Comparison of ENCODE assay signal across 21 cellular contexts in the genomic region with DNA sequence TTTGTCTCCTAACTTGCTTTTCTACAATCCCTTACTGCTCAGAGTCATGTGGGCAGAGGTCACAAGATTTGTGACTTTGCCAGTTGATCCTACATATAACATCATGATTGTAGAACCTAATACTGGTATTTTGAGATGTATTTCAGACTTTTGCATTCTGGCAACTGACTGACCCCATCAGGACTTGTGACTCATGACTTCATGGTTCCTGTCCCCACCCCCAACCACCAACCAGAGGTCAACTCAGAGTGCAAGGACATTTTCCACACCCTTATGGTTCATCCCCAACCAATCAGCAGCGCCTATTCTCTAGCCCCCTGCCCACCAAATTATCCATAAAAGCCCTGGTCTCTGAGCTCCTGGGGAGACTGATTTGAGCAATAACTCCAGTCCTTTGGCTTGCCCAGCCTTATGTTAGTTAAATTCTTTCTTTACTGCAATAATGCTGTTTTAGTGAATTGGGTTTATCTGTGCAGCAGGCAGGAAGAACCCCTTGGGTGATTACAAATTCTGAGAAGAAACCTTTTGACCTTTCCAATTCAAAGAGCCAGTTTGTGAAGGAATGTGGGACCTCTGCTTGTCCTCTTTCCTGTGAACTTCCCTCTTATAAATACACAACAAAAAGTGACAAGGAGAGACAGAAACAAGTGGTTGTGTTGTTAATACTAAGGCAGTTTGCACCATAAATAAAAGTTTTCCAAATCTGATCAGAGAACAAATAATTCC.
DNase-seq lines count a peak whose midpoint lies in the region; ATAC-seq, FAIRE-seq and TF ChIP-seq lines count a peak whose summit lies in the region.
"Had no signal": no experiment of that assay in that cellular context is flagged by ENCODE, and none has a peak within 500 bp of the region (broad histone marks: within the 10 kb centered on the region; RNA-seq: fewer than 3 reads in every experiment).

No MANE protein-coding gene starts in this region.

- TF ChIP-seq CTCF in A673 (conservative IDR thresholded peaks at IDR 0.05; ENCODE audit: low read depth, low read length) (no peak), K562 (IDR thresholded peaks at IDR 0.05 in 2 of 3, conservative IDR thresholded peaks at IDR 0.05 in 1 of 3; ENCODE audit: insufficient read depth in 2 of 3, low read depth in 1 of 3, low read length in 3 of 3) (no peak)

- BruUV-seq in A673 (replicated peaks; lab: Mats Ljungman, UMichigan) (no TSS peak), K562 (replicated peaks; lab: Mats Ljungman, UMichigan) (no TSS peak)

- POLR2A ChIA-PET in A673 (lab: Charles Lee; ENCODE audit: low non-redundant PET): no interaction called here
- POLR2A ChIA-PET in K562 (lab: Yijun Ruan, JAX): no interaction called here

- H3K9ac ChIP-seq in K562 (ENCODE audit: insufficient read depth in 1 of 2, low read depth in 2 of 2, low read length in 2 of 2): no peak overlapping the region

- peak overlapping the region; percentile 10; the same call in 1 of the 2 replicates for H2AFZ ChIP-seq in K562 (ENCODE audit: low read depth, low read length)
- H2AFZ ChIP-seq: PC-9 had no signal

- no peak for FAIRE-seq in K562 (lab: Jason Lieb, UNC)
- FAIRE-seq: GM12892, GM18507 had no signal

- H3K27me3 ChIP-seq in A673 (replicated peaks; ENCODE audit: insufficient read depth, low read depth, low read length, poor library complexity) (no peaks in the 10 kb centered on the region), K562 (ENCODE audit: control insufficient read depth in 2 of 2, insufficient read depth in 2 of 2, low read length in 2 of 2) (no peaks in the 10 kb centered on the region)
- H3K27me3 ChIP-seq: SJCRH30 had no signal

- in situ Hi-C loops in K562 (cut with MboI): no loop called here

- CTCF ChIA-PET in A673 (lab: Charles Lee): no interaction called here
- CTCF ChIA-PET in K562 (lab: Yijun Ruan, JAX; ENCODE audit: low intra/inter-chr PET ratio): no interaction called here

- ATAC-seq in K562: no peak
- ATAC-seq in GM21528 (IDR thresholded peaks at IDR 0.05; ENCODE audit: low FRiP score, unreplicated experiment): no peak

- no peaks in the 10 kb centered on the region for H3K4me1 ChIP-seq in A673 (ENCODE audit: insufficient read depth, low read length, poor library complexity, severe bottlenecking)
- peaks cover 0 to 4% of the 10 kb centered on the region in 2 experiments; a peak in 1 of 5 replicates for H3K4me1 ChIP-seq in K562 (replicated peaks in 1 of 2; ENCODE audit: control insufficient read depth in 2 of 2, insufficient read depth in 2 of 2, low read length in 2 of 2)
- H3K4me1 ChIP-seq: SJCRH30 had no signal

- TF ChIP-seq EP300 in K562 (IDR thresholded peaks at IDR 0.05; ENCODE audit: low read length): no peak

- no peaks in the 10 kb centered on the region for H4K20me1 ChIP-seq in K562 (replicated peaks; ENCODE audit: control insufficient read depth, insufficient read depth, low read length)

- DNase-seq in A673 (ENCODE audit: low spot score) (peak; percentile 23), HT1080 (ENCODE audit: low read depth) (peak; percentile 10), K562 (ENCODE audit: extremely low read depth in 1 of 4, low spot score in 3 of 4) (peak in 1 of 4 experiments; percentile 24), foreskin melanocyte (peak; percentile 11), NCI-H2171 treated with DMSO at 0.1 percent for 48 hours (lab: John Stamatoyannopoulos, UW) (no peak), glomerular visceral epithelial cell (ENCODE audit: extremely low spot score) (no peak), ureter (ENCODE audit: low spot score) (no peak)
- DNase-seq: Calu3; CD4-positive, alpha-beta T cell; HFFc6; NCI-H1105 treated with DMSO at 0.1 percent for 48 hours; NCI-H1694; NCI-H2107; NCI-H226; NCI-H524; PC-9; SJCRH30 had no signal

- H3K4me3 ChIP-seq in A673 (ENCODE audit: low read depth, low read length, poor library complexity, severe bottlenecking): no peak overlapping the region
- H3K4me3 ChIP-seq in K562: no peak overlapping the region
- H3K4me3 ChIP-seq: PC-9, SJCRH30 had no signal

- TF ChIP-seq POLR2A in K562 (conservative IDR thresholded peaks at IDR 0.05): no peak

- H3K27ac ChIP-seq in A673 (ENCODE audit: low read depth, low read length, poor library complexity, severe bottlenecking) (no peak overlapping the region), K562 (ENCODE audit: extremely low read depth, low read depth, low read length) (no peak overlapping the region; the same call in 2 of the 3 replicates)
- H3K27ac ChIP-seq: HL-60, PC-9, SJCRH30 had no signal

- H3K9me1 ChIP-seq in K562 (ENCODE audit: control insufficient read depth, insufficient read depth, low read length): no peaks in the 10 kb centered on the region

- 13% methylated on average over 1 of the region's 1 CpG for WGBS in K562 (ENCODE audit: insufficient coverage, low coverage, missing lambda C conversion rate)

- no peak overlapping the region for H3K4me2 ChIP-seq in K562 (ENCODE audit: insufficient read depth, low read length)
- H3K4me2 ChIP-seq: PC-9 had no signal

- intact Hi-C loops in A673 (cut with micrococcal nuclease; ENCODE audit: unreplicated experiment): no loop called here
- intact Hi-C loops in K562 (cut with micrococcal nuclease): no loop called here

- H3K9me3 ChIP-seq in A673 (ENCODE audit: low read depth, low read length, poor library complexity, severe bottlenecking) (no peaks in the 10 kb centered on the region), K562 (replicated peaks; ENCODE audit: control insufficient read depth, insufficient read depth, low read depth, low read length) (no peaks in the 10 kb centered on the region)
- H3K9me3 ChIP-seq: SJCRH30 had no signal

- no peak for TF ChIP-seq RAD21 in K562 (CRISPR knock-in tag; conservative IDR thresholded peaks at IDR 0.05 in 1 of 2, IDR thresholded peaks at IDR 0.05 in 1 of 2)

- H3K36me3 ChIP-seq in A673 (ENCODE audit: insufficient read depth, low read length, poor library complexity, severe bottlenecking) (no peaks in the 10 kb centered on the region), K562 (ENCODE audit: control insufficient read depth, insufficient read depth, low read length) (no peaks in the 10 kb centered on the region)
- H3K36me3 ChIP-seq: SJCRH30 had no signal

- no peaks in the 10 kb centered on the region for H3K79me2 ChIP-seq in K562 (ENCODE audit: control insufficient read depth, insufficient read depth, low read length)

TF ChIP-seq in K562, 482 proteins besides CTCF, POLR2A, EP300 and RAD21 (continues in another document):
- TF ChIP-seq, protein P1, sequence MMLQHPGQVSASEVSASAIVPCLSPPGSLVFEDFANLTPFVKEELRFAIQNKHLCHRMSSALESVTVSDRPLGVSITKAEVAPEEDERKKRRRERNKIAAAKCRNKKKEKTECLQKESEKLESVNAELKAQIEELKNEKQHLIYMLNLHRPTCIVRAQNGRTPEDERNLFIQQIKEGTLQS (IDR thresholded peaks at IDR 0.05): peak; percentile 13; the same call in 1 of the 2 replicates
- TF ChIP-seq, protein P1 (CRISPR knock-in tag; conservative IDR thresholded peaks at IDR 0.05): no peak
- 0 out of 2 replicates have a peak, but pooled peaks have one; percentile 11 for TF ChIP-seq JUND (IDR thresholded peaks at IDR 0.05; ENCODE audit: borderline replicate concordance, low read depth, low read length)
- TF ChIP-seq JUND (tag; IDR thresholded peaks at IDR 0.05; ENCODE audit: borderline replicate concordance, low read depth, low read length): no peak
- no peak for TF ChIP-seq L3MBTL2 (IDR thresholded peaks at IDR 0.05)
- TF ChIP-seq FOSL1 (tag; conservative IDR thresholded peaks at IDR 0.05): peak; percentile 34
- no peak for TF ChIP-seq ZNF398 (CRISPR knock-in tag; IDR thresholded peaks at IDR 0.05)
- TF ChIP-seq HIVEP1 (CRISPR knock-in tag; IDR thresholded peaks at IDR 0.05): no peak
- TF ChIP-seq, protein P2, sequence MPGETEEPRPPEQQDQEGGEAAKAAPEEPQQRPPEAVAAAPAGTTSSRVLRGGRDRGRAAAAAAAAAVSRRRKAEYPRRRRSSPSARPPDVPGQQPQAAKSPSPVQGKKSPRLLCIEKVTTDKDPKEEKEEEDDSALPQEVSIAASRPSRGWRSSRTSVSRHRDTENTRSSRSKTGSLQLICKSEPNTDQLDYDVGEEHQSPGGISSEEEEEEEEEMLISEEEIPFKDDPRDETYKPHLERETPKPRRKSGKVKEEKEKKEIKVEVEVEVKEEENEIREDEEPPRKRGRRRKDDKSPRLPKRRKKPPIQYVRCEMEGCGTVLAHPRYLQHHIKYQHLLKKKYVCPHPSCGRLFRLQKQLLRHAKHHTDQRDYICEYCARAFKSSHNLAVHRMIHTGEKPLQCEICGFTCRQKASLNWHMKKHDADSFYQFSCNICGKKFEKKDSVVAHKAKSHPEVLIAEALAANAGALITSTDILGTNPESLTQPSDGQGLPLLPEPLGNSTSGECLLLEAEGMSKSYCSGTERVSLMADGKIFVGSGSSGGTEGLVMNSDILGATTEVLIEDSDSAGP (CRISPR knock-in tag; IDR thresholded peaks at IDR 0.05): no peak
- TF ChIP-seq, protein P3, sequence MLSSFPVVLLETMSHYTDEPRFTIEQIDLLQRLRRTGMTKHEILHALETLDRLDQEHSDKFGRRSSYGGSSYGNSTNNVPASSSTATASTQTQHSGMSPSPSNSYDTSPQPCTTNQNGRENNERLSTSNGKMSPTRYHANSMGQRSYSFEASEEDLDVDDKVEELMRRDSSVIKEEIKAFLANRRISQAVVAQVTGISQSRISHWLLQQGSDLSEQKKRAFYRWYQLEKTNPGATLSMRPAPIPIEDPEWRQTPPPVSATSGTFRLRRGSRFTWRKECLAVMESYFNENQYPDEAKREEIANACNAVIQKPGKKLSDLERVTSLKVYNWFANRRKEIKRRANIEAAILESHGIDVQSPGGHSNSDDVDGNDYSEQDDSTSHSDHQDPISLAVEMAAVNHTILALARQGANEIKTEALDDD (IDR thresholded peaks at IDR 0.05): 0 out of 2 replicates have a peak, but pooled peaks have one; percentile 14

Comparison
In these comparisons a context has a peak if more than half of its experiments do, and no peak if none do; other contexts are left out.
1. DNase-seq: peak in A673 (single experiment), HT1080 (single experiment) and foreskin melanocyte (single experiment); none in NCI-H2171 treated with DMSO at 0.1 percent for 48 hours (single experiment), glomerular visceral epithelial cell (single experiment) and ureter (single experiment).